8 cellular contexts compared by ENCODE assay signal in genomic region chr7:149795126-149795525, GRCh38. TPM values are rescaled to one million over a fixed set of nuclear protein-coding genes. Genes with fewer than 3 reads are reported as not detected.
"Had no signal": no experiment of that assay in that cellular context is flagged by ENCODE, and none has a peak within 500 bp of the region (broad histone marks: within the 10 kb centered on the region; RNA-seq: fewer than 3 reads in every experiment).

No MANE protein-coding gene starts in this region.

- H3K4me2 ChIP-seq: GM23338 had no signal

- DNase-seq: H9, HCEC 1CT, HFFc6, KBM-7 had no signal

- H3K4me3 Mint-ChIP-seq: GM23338, H9, HFFc6, IgD-negative memory B cell had no signal

- H3K27ac Mint-ChIP-seq: GM23338, H9, HFFc6, IgD-negative memory B cell had no signal

- H3K27ac ChIP-seq: HL-60 had no signal

- H3K9me3 Mint-ChIP-seq: GM23338, H9, HFFc6, IgD-negative memory B cell had no signal

- H3K4me1 Mint-ChIP-seq: IgD-negative memory B cell had no signal

- ATAC-seq: GM23338 had no signal

- H2AFZ ChIP-seq: GM23338 had no signal

- H3K36me3 Mint-ChIP-seq: IgD-negative memory B cell had no signal

- H3K4me3 ChIP-seq: GM23338 had no signal

RNA-seq across cellular contexts. Expression of gene ZNF467, which starts 21.7 kb away (rescaled TPM):
- total RNA-seq: HepG2 had no signal
- polyA plus RNA-seq: IgD-negative memory B cell had no signal
